1 cellular context compared by ENCODE assay signal in the genomic region with DNA sequence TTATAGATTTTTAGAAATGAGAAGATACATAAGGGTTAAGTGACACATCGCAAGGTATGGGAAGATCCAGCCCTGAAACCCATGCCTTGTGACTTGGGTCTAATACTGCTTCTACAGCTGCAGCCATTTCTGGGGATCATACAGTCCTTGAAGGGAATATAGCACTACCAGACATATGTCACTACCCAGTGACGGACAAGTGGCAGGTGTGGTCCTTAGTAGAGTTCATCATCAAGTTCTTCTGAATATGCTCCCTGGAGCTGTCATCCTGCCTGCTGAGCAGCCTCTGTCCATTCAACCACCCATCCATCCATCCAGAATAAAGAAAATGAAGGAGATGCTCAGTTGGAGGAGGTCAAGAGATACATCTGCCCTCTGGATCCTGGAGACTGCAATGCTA.
TF ChIP-seq lines count a peak whose summit lies in the region.

No MANE protein-coding gene starts in this region.

TF ChIP-seq in IMR-90, 13 proteins besides CTCF, POLR2A, EP300 and RAD21 (continued from another document):
- TF ChIP-seq, protein P1, sequence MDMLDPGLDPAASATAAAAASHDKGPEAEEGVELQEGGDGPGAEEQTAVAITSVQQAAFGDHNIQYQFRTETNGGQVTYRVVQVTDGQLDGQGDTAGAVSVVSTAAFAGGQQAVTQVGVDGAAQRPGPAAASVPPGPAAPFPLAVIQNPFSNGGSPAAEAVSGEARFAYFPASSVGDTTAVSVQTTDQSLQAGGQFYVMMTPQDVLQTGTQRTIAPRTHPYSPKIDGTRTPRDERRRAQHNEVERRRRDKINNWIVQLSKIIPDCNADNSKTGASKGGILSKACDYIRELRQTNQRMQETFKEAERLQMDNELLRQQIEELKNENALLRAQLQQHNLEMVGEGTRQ (IDR thresholded peaks at IDR 0.05; ENCODE audit: low read depth, low read length): no peak
- TF ChIP-seq MXI1 (IDR thresholded peaks at IDR 0.05; ENCODE audit: borderline replicate concordance, low read depth, low read length): no peak
- TF ChIP-seq NFE2L2 (IDR thresholded peaks at IDR 0.05; ENCODE audit: low read depth, low read length): no peak
- TF ChIP-seq CHD1 (IDR thresholded peaks at IDR 0.05; ENCODE audit: low read depth, low read length): no peak
- no peak for TF ChIP-seq RFX5 (IDR thresholded peaks at IDR 0.05; ENCODE audit: low read depth, low read length)
- TF ChIP-seq BHLHE40 (IDR thresholded peaks at IDR 0.05; ENCODE audit: low read depth, low read length): no peak
- TF ChIP-seq FOS (IDR thresholded peaks at IDR 0.05; ENCODE audit: low read depth, low read length): no peak
- no peak for TF ChIP-seq RCOR1 (IDR thresholded peaks at IDR 0.05; ENCODE audit: insufficient replicate concordance, low read length)
- TF ChIP-seq, protein P2, sequence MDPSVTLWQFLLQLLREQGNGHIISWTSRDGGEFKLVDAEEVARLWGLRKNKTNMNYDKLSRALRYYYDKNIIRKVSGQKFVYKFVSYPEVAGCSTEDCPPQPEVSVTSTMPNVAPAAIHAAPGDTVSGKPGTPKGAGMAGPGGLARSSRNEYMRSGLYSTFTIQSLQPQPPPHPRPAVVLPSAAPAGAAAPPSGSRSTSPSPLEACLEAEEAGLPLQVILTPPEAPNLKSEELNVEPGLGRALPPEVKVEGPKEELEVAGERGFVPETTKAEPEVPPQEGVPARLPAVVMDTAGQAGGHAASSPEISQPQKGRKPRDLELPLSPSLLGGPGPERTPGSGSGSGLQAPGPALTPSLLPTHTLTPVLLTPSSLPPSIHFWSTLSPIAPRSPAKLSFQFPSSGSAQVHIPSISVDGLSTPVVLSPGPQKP (IDR thresholded peaks at IDR 0.05; ENCODE audit: borderline replicate concordance, low read depth, low read length): no peak
- no peak for TF ChIP-seq CEBPB (IDR thresholded peaks at IDR 0.05; ENCODE audit: low read depth, low read length)
- no peak for TF ChIP-seq SMC3 (IDR thresholded peaks at IDR 0.05; ENCODE audit: low read depth, low read length)
TF ChIP-seq in IMR-90: peak in this region for 0.
